8 cellular contexts compared by ENCODE assay signal in the genomic region with DNA sequence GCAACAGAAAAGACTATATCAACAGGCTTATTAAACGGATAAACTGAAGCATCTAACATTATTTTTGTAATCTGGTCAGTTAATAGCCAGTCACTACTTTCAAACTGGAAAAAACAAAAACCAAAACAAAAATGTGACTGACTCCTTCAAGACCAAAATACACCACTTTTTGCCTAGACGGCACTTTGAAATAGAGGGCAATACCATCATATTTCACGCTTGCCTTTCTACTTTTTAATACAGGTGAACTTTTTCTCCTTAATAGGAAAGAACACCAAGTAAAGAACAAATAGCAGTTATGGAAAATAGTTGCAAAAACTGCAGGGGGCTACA. TPM values are rescaled to one million over a fixed set of nuclear protein-coding genes. Genes with fewer than 3 reads are reported as not detected.
DNase-seq lines count a peak whose midpoint lies in the region; ATAC-seq and TF ChIP-seq lines count a peak whose summit lies in the region.

No MANE protein-coding gene starts in this region.

- peak overlapping the region; percentile 91 for H2AFZ ChIP-seq in parathyroid adenoma

- H3K36me3 ChIP-seq in NT2/D1 (ENCODE audit: insufficient read depth, insufficient read length, low read length): peaks cover 29% of the 10 kb centered on the region
- H3K36me3 ChIP-seq in parathyroid adenoma (ENCODE audit: control insufficient read depth, insufficient read depth, low read length): no peaks in the 10 kb centered on the region

- H3K4me3 ChIP-seq in GM12864 (ENCODE audit: low read depth, low read length) (peak overlapping the region; percentile 98), NT2/D1 (ENCODE audit: insufficient read length, low read depth) (peak overlapping the region; percentile 97), epithelial cell of esophagus (ENCODE audit: low read length) (peak overlapping the region; percentile 100), parathyroid adenoma (ENCODE audit: low read depth, low read length) (peak overlapping the region; percentile 89)

- H3K27me3 ChIP-seq in NT2/D1 (ENCODE audit: insufficient read depth, insufficient read length) (no peaks in the 10 kb centered on the region), parathyroid adenoma (ENCODE audit: control insufficient read depth, insufficient read depth, low read length) (no peaks in the 10 kb centered on the region)

- ATAC-seq in GM19324 (IDR thresholded peaks at IDR 0.05; ENCODE audit: low FRiP score, unreplicated experiment): no peak

- peaks cover 12% of the 10 kb centered on the region for H3K79me2 ChIP-seq in parathyroid adenoma

- no peak for DNase-seq in GM12864 (ENCODE audit: low read depth)
- no peak for DNase-seq in NT2/D1 (ENCODE audit: low read depth, low spot score)
- no peak for DNase-seq in epithelial cell of esophagus (ENCODE audit: low read depth)
- no peak for DNase-seq in hypothalamus (lab: John Stamatoyannopoulos, UW)
- DNase-seq in NCI-H2081 (lab: John Stamatoyannopoulos, UW): no peak
- no peak for DNase-seq in HT-29 (ENCODE audit: low spot score)

- H3K27ac ChIP-seq in parathyroid adenoma: peak overlapping the region; percentile 81

- TF ChIP-seq CTCF in GM12864 (IDR thresholded peaks at IDR 0.05; ENCODE audit: low read depth, low read length, missing control alignments) (no peak), epithelial cell of esophagus (IDR thresholded peaks at IDR 0.05; ENCODE audit: insufficient read depth, low read depth, low read length, missing control alignments) (no peak), parathyroid adenoma (IDR thresholded peaks at IDR 0.05) (no peak)

- peak overlapping the region; percentile 78 for H3K4me2 ChIP-seq in parathyroid adenoma (ENCODE audit: low read length)

- H3K9me3 ChIP-seq in NT2/D1 (ENCODE audit: insufficient read depth, low read length) (no peaks in the 10 kb centered on the region), parathyroid adenoma (ENCODE audit: control insufficient read depth, low read length) (no peaks in the 10 kb centered on the region)

- H3K9ac ChIP-seq in NT2/D1 (ENCODE audit: insufficient read length, low read depth) (peak overlapping the region; percentile 52), parathyroid adenoma (no peak overlapping the region)

- H3K4me1 ChIP-seq in NT2/D1 (ENCODE audit: insufficient read depth, insufficient read length) (no peaks in the 10 kb centered on the region), parathyroid adenoma (peaks cover 9% of the 10 kb centered on the region)

RNA-seq across cellular contexts. Expression of gene NUP107, which starts 0.6 kb away (rescaled TPM):
- 45.4 and 48.3 TPM in 2 replicates for total RNA-seq in HT-29 (2014; rRNA removed; shearing (Covaris generic))

RNA-seq across cellular contexts. Expression of gene SLC35E3, which starts 59.7 kb away (rescaled TPM):
- 2.9 and 4.6 TPM in 2 replicates for total RNA-seq in HT-29 (2014; rRNA removed; shearing (Covaris generic))
